Comparison of ENCODE assay signal across 15 cellular contexts in genomic region chr2:36538345-36538744, GRCh38. TPM values are rescaled to one million over a fixed set of nuclear protein-coding genes. Genes with fewer than 3 reads are reported as not detected.
DNase-seq lines count a peak whose midpoint lies in the region; ATAC-seq and TF ChIP-seq lines count a peak whose summit lies in the region.
"Had no signal": no experiment of that assay in that cellular context is flagged by ENCODE, and none has a peak within 500 bp of the region (broad histone marks: within the 10 kb centered on the region; RNA-seq: fewer than 3 reads in every experiment).

No MANE protein-coding gene starts in this region.

- H3K27me3 Mint-ChIP-seq in MCF 10A (ENCODE audit: insufficient read depth, unreplicated experiment): no peaks in the 10 kb centered on the region

- H3K4me3 ChIP-seq in fibroblast of pulmonary artery (replicated peaks; ENCODE audit: low read depth, low read length): no peak overlapping the region
- H3K4me3 ChIP-seq: BLaER1, hepatocyte, testis had no signal

- TF ChIP-seq CTCF in fibroblast of pulmonary artery (IDR thresholded peaks at IDR 0.05; ENCODE audit: low read length, missing control alignments) (no peak), MCF 10A (IDR thresholded peaks at IDR 0.05; ENCODE audit: unreplicated experiment) (no peak)

- DNase-seq in EH (ENCODE audit: low read depth) (peak; percentile 49), NCI-H1417 treated with DMSO at 0.1 percent for 48 hours (lab: John Stamatoyannopoulos, UW) (peak; percentile 29), NCI-H748 treated with DMSO at 0.1 percent for 48 hours (lab: John Stamatoyannopoulos, UW) (peak; percentile 0), fibroblast of pulmonary artery (ENCODE audit: low read depth) (peak; percentile 32), MCF 10A (ENCODE audit: unreplicated experiment) (no peak), activated gamma-delta T cell (lab: John Stamatoyannopoulos, UW) (no peak), middle frontal gyrus (ENCODE audit: extremely low spot score, low spot score) (no peak)
- DNase-seq: activated CD8-positive, alpha-beta T cell treated with anti-CD3 and anti-CD28 coated beads, Interleukin-2, amount 10 ng/mL, durations not matched to agents 7 days and 5 days; cortex of kidney; posterior cingulate gyrus; testis had no signal

- POLR2A ChIA-PET in MCF 10A (lab: Yijun Ruan, JAX): no interaction called here

- intact Hi-C loops in MCF 10A (cut with micrococcal nuclease): no loop called here

- no TSS peak for BruUV-seq in MCF 10A (replicated peaks; lab: Mats Ljungman, UMichigan)

- peaks cover 22% of the 10 kb centered on the region for H3K36me3 Mint-ChIP-seq in MCF 10A (ENCODE audit: insufficient read depth, unreplicated experiment)

- H3K4me3 Mint-ChIP-seq in MCF 10A (ENCODE audit: unreplicated experiment): no peak overlapping the region
- H3K4me3 Mint-ChIP-seq: activated CD8-positive, alpha-beta T cell treated with anti-CD3 and anti-CD28 coated beads, Interleukin-2, amount 10 ng/mL, durations not matched to agents 7 days and 5 days had no signal

- no peaks in the 10 kb centered on the region for H3K9me3 Mint-ChIP-seq in MCF 10A (ENCODE audit: unreplicated experiment)
- H3K9me3 Mint-ChIP-seq: activated T-helper 2 cell treated with anti-CD3 and anti-CD28 coated beads, Interferon-gamma antibody, Interleukin-2, Interleukin-4, amounts not matched to agents 10 μg/mL and 5 μg/mL and 100 μg/mL, durations not matched to agents 14 hours and 24 hours and 36 hours had no signal

- no peak overlapping the region for H3K27ac Mint-ChIP-seq in MCF 10A (ENCODE audit: low read depth, unreplicated experiment)
- H3K27ac Mint-ChIP-seq: activated CD8-positive, alpha-beta T cell treated with anti-CD3 and anti-CD28 coated beads, Interleukin-2, amount 10 ng/mL, durations not matched to agents 7 days and 5 days; activated T-helper 2 cell treated with anti-CD3 and anti-CD28 coated beads, Interferon-gamma antibody, Interleukin-2, Interleukin-4, amounts not matched to agents 10 μg/mL and 5 μg/mL and 100 μg/mL, durations not matched to agents 14 hours and 24 hours and 36 hours had no signal

- no peaks in the 10 kb centered on the region for H3K4me1 Mint-ChIP-seq in MCF 10A (ENCODE audit: insufficient read depth, unreplicated experiment)

- CTCF ChIA-PET in MCF 10A (lab: Yijun Ruan, JAX): interaction anchor here (0.8 to 3.9 kb wide), 5 partner anchors 20 to 247 kb away, joined by 4 to 20 read pairs (median 5); no protein-coding TSS in a partner anchor

- no peak for ATAC-seq in HG02610 (IDR thresholded peaks at IDR 0.05; ENCODE audit: unreplicated experiment)
- ATAC-seq: activated CD8-positive, alpha-beta T cell treated with anti-CD3 and anti-CD28 coated beads, Interleukin-2, amount 10 ng/mL, durations not matched to agents 7 days and 5 days had no signal

RNA-seq across cellular contexts. Expression of gene FEZ2, which starts 59.6 kb away (rescaled TPM):
- 31.9 and 43.4 TPM in 2 replicates for total RNA-seq in MCF 10A (2022)

Comparison
In these comparisons a context has a peak if more than half of its experiments do, and no peak if none do; other contexts are left out.
1. DNase-seq: peak in EH (single experiment), NCI-H1417 treated with DMSO at 0.1 percent for 48 hours (single experiment), NCI-H748 treated with DMSO at 0.1 percent for 48 hours (single experiment) and fibroblast of pulmonary artery (single experiment); none in MCF 10A (single experiment), activated gamma-delta T cell (single experiment) and middle frontal gyrus (single experiment).